ENCODE assay signal across 1 cellular context in the genomic region with DNA sequence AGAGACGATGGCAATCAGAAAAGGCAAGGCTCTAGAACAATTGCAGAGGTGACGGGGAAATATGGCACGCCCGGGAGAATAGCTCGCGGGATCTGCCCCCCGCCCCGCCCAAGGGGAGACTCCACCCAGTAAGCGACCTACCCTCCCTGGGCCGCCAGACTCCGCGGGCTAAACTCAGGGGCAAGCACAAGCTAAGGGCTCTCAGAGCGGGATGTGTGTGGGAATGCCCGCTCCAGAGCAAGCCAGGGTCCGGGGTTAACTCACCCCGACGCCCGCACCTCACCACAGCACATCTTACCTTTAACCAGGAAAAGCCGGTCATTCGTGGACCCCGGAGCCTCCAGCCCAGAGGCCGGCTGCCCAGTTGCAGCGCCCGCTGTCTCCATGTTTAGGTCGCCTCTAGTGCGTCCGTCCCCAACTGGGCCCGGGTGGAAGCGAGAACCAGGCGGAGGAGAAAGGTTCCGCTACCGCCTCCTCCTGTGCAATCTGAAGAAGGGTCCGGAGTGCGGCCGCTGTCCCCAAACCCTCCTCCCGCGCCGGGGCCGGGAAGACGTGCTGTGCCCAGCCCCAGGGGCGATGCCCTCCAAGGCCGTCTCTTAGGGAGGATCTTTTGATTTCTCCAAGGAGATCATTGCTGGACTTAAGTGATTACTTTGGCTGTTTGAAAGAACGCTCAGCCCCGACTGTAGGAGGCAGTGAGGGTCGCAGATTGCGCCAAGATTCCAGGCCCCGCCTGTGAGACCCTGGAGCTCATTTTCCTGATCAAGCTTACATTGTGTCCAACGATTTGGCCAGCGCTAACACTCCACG.
TF ChIP-seq lines count a peak whose summit lies in the region.

TMEM242 (minus strand) TSS at position 406 of the 810 bp plus-strand sequence; CDS start at position 386, 20 bp downstream.

TF ChIP-seq in WTC11, 78 proteins besides CTCF, POLR2A, EP300 and RAD21 (continued from another document and continues in another):
- TF ChIP-seq, protein P1, sequence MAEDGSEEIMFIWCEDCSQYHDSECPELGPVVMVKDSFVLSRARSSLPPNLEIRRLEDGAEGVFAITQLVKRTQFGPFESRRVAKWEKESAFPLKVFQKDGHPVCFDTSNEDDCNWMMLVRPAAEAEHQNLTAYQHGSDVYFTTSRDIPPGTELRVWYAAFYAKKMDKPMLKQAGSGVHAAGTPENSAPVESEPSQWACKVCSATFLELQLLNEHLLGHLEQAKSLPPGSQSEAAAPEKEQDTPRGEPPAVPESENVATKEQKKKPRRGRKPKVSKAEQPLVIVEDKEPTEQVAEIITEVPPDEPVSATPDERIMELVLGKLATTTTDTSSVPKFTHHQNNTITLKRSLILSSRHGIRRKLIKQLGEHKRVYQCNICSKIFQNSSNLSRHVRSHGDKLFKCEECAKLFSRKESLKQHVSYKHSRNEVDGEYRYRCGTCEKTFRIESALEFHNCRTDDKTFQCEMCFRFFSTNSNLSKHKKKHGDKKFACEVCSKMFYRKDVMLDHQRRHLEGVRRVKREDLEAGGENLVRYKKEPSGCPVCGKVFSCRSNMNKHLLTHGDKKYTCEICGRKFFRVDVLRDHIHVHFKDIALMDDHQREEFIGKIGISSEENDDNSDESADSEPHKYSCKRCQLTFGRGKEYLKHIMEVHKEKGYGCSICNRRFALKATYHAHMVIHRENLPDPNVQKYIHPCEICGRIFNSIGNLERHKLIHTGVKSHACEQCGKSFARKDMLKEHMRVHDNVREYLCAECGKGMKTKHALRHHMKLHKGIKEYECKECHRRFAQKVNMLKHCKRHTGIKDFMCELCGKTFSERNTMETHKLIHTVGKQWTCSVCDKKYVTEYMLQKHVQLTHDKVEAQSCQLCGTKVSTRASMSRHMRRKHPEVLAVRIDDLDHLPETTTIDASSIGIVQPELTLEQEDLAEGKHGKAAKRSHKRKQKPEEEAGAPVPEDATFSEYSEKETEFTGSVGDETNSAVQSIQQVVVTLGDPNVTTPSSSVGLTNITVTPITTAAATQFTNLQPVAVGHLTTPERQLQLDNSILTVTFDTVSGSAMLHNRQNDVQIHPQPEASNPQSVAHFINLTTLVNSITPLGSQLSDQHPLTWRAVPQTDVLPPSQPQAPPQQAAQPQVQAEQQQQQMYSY (CRISPR knock-in tag; IDR thresholded peaks at IDR 0.05) = 0 out of 2 replicates have a peak, but pooled peaks have one; percentile 36
- TF ChIP-seq FOXK1 (CRISPR knock-in tag; IDR thresholded peaks at IDR 0.05) (peak; percentile 99), ESRRA (CRISPR knock-in tag; IDR thresholded peaks at IDR 0.05; ENCODE audit: borderline replicate concordance) (peak; percentile 52; the same call in 1 of the 2 replicates), TEAD4 (CRISPR knock-in tag; IDR thresholded peaks at IDR 0.05) (no peak; the same call in 1 of the 2 replicates), EMX1 (CRISPR knock-in tag; IDR thresholded peaks at IDR 0.05) (no peak), ZNF425 (CRISPR knock-in tag; conservative IDR thresholded peaks at IDR 0.05) (no peak), ZNF423 (CRISPR knock-in tag; IDR thresholded peaks at IDR 0.05) (peak; percentile 90), ZNF281 (CRISPR knock-in tag; IDR thresholded peaks at IDR 0.05) (peak; percentile 86), MYBL2 (CRISPR knock-in tag; IDR thresholded peaks at IDR 0.05) (peak; percentile 76; the same call in 1 of the 2 replicates), TCF7 (CRISPR knock-in tag; IDR thresholded peaks at IDR 0.05; ENCODE audit: low read depth) (no peak), SP1 (CRISPR knock-in tag; conservative IDR thresholded peaks at IDR 0.05) (peak; percentile 84; the same call in 1 of the 2 replicates), GTF2I (CRISPR knock-in tag; conservative IDR thresholded peaks at IDR 0.05) (0 out of 2 replicates have a peak, but pooled peaks have one; percentile 7), ZNF671 (CRISPR knock-in tag; IDR thresholded peaks at IDR 0.05) (no peak), HMGXB4 (CRISPR knock-in tag; IDR thresholded peaks at IDR 0.05) (peak; percentile 93), NFE2L1 (CRISPR knock-in tag; IDR thresholded peaks at IDR 0.05) (peak; percentile 82), ARID4B (CRISPR knock-in tag; IDR thresholded peaks at IDR 0.05; ENCODE audit: borderline replicate concordance) (peak; percentile 82), ZNF317 (CRISPR knock-in tag; IDR thresholded peaks at IDR 0.05; ENCODE audit: borderline replicate concordance, low read depth) (peak; percentile 42; the same call in 1 of the 2 replicates), NFATC4 (CRISPR knock-in tag; IDR thresholded peaks at IDR 0.05) (no peak; the same call in 1 of the 2 replicates)
- TF ChIP-seq, protein P2, sequence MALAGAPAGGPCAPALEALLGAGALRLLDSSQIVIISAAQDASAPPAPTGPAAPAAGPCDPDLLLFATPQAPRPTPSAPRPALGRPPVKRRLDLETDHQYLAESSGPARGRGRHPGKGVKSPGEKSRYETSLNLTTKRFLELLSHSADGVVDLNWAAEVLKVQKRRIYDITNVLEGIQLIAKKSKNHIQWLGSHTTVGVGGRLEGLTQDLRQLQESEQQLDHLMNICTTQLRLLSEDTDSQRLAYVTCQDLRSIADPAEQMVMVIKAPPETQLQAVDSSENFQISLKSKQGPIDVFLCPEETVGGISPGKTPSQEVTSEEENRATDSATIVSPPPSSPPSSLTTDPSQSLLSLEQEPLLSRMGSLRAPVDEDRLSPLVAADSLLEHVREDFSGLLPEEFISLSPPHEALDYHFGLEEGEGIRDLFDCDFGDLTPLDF (CRISPR knock-in tag; IDR thresholded peaks at IDR 0.05) = peak; percentile 84; the same call in 1 of the 2 replicates
- TF ChIP-seq, protein P3, sequence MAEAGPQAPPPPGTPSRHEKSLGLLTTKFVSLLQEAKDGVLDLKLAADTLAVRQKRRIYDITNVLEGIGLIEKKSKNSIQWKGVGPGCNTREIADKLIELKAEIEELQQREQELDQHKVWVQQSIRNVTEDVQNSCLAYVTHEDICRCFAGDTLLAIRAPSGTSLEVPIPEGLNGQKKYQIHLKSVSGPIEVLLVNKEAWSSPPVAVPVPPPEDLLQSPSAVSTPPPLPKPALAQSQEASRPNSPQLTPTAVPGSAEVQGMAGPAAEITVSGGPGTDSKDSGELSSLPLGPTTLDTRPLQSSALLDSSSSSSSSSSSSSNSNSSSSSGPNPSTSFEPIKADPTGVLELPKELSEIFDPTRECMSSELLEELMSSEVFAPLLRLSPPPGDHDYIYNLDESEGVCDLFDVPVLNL (CRISPR knock-in tag; IDR thresholded peaks at IDR 0.05; ENCODE audit: borderline replicate concordance, low read depth) = no peak
- TF ChIP-seq, protein P4, sequence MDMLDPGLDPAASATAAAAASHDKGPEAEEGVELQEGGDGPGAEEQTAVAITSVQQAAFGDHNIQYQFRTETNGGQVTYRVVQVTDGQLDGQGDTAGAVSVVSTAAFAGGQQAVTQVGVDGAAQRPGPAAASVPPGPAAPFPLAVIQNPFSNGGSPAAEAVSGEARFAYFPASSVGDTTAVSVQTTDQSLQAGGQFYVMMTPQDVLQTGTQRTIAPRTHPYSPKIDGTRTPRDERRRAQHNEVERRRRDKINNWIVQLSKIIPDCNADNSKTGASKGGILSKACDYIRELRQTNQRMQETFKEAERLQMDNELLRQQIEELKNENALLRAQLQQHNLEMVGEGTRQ (CRISPR knock-in tag; IDR thresholded peaks at IDR 0.05) = no peak
- TF ChIP-seq, protein P5, sequence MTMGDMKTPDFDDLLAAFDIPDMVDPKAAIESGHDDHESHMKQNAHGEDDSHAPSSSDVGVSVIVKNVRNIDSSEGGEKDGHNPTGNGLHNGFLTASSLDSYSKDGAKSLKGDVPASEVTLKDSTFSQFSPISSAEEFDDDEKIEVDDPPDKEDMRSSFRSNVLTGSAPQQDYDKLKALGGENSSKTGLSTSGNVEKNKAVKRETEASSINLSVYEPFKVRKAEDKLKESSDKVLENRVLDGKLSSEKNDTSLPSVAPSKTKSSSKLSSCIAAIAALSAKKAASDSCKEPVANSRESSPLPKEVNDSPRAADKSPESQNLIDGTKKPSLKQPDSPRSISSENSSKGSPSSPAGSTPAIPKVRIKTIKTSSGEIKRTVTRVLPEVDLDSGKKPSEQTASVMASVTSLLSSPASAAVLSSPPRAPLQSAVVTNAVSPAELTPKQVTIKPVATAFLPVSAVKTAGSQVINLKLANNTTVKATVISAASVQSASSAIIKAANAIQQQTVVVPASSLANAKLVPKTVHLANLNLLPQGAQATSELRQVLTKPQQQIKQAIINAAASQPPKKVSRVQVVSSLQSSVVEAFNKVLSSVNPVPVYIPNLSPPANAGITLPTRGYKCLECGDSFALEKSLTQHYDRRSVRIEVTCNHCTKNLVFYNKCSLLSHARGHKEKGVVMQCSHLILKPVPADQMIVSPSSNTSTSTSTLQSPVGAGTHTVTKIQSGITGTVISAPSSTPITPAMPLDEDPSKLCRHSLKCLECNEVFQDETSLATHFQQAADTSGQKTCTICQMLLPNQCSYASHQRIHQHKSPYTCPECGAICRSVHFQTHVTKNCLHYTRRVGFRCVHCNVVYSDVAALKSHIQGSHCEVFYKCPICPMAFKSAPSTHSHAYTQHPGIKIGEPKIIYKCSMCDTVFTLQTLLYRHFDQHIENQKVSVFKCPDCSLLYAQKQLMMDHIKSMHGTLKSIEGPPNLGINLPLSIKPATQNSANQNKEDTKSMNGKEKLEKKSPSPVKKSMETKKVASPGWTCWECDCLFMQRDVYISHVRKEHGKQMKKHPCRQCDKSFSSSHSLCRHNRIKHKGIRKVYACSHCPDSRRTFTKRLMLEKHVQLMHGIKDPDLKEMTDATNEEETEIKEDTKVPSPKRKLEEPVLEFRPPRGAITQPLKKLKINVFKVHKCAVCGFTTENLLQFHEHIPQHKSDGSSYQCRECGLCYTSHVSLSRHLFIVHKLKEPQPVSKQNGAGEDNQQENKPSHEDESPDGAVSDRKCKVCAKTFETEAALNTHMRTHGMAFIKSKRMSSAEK (CRISPR knock-in tag; IDR thresholded peaks at IDR 0.05; ENCODE audit: borderline replicate concordance) = peak; percentile 84; the same call in 1 of the 2 replicates
